Comparison of ENCODE assay signal across 7 cellular contexts in the genomic region with DNA sequence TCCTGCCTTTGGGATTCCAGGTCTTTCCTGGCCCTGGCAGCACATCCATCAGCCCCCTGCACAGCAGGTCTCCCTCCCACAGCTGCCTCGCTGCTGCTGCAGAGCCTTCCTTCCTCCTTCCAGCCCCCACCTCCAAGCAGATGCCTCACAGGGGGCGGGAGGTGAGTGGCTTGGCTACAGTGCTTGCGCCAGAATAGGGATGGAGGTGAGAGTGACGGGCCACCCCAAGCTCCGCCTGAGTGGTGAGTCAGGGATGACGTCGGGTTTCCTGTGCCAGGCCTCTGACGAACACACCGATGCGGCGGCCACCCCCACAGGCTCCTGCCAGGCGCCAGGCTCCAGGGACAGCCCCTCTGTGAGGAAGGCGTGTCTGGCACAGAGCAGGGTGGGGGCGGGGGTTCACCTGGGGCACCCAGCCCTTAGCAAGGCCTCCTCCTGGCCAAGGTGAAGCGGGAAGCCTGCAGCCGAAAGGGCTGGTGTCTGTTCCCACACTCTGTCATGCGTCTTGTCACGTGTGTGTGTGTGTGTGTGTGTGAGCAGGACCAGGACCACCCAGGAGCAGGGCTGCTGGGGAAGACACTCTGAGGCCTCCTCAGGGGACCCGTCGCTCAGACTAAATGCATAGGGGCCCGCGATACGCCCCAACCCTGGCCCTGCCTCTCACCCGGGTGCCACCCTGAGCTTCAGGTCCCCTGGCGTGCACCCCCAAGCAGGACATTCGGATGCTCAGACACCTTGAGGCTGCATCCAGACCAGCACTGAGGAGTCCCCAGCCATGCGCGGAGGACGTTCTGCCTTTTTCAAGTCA. TPM values are rescaled to one million over a fixed set of nuclear protein-coding genes. Genes with fewer than 3 reads are reported as not detected.
DNase-seq lines count a peak whose midpoint lies in the region; ATAC-seq lines count a peak whose summit lies in the region.

No MANE protein-coding gene starts in this region.

- peaks cover 23 to 27% of the 10 kb centered on the region in 2 donors for H3K4me1 ChIP-seq in mucosa of rectum (ENCODE audit: control insufficient read depth in 2 of 2, insufficient read depth in 2 of 2, low read length in 2 of 2)

- POLR2A ChIA-PET in activated CD4-positive, alpha-beta memory T cell treated with anti-CD3 and anti-CD28 coated beads, Interleukin-2, amount 10 ng/mL, durations not matched to agents 7 days and 5 days (lab: Charles Lee), result interaction anchor here (1.5 to 7.5 kb wide), 4 partner anchors 10 to 25 kb away, joined by 4 to 91 read pairs (median 58); no protein-coding TSS in a partner anchor

- no peaks in the 10 kb centered on the region for H3K27me3 Mint-ChIP-seq in activated CD4-positive, alpha-beta memory T cell treated with anti-CD3 and anti-CD28 coated beads, Interleukin-2, amount 10 ng/mL, durations not matched to agents 7 days and 5 days
- no peaks in the 10 kb centered on the region for H3K27me3 Mint-ChIP-seq in stimulated activated naive B cell treated with anti-CD40 and anti-IgM and Interleukin-4, amounts not matched to agents 10 μg/mL and 1 μg/mL and 100 μg/mL, for 72 hours

- no peaks in the 10 kb centered on the region for H3K27me3 ChIP-seq in mucosa of rectum (ENCODE audit: control insufficient read depth in 2 of 2, insufficient read depth in 2 of 2, low read length in 2 of 2)

- H3K4me3 ChIP-seq in mucosa of rectum (ENCODE audit: low read length in 2 of 2), result peak overlapping the region; percentile 26 to 40

- H3K4me3 Mint-ChIP-seq in activated CD4-positive, alpha-beta memory T cell treated with anti-CD3 and anti-CD28 coated beads, Interleukin-2, amount 10 ng/mL, durations not matched to agents 7 days and 5 days, result peak overlapping the region; percentile 36
- H3K4me3 Mint-ChIP-seq in stimulated activated naive B cell treated with anti-CD40 and anti-IgM and Interleukin-4, amounts not matched to agents 10 μg/mL and 1 μg/mL and 100 μg/mL, for 72 hours, result peak overlapping the region; percentile 89 to 98

- peaks cover 68% of the 10 kb centered on the region for H3K4me1 Mint-ChIP-seq in activated CD4-positive, alpha-beta memory T cell treated with anti-CD3 and anti-CD28 coated beads, Interleukin-2, amount 10 ng/mL, durations not matched to agents 7 days and 5 days
- H3K4me1 Mint-ChIP-seq in stimulated activated naive B cell treated with anti-CD40 and anti-IgM and Interleukin-4, amounts not matched to agents 10 μg/mL and 1 μg/mL and 100 μg/mL, for 72 hours, result peaks cover 59 to 91% of the 10 kb centered on the region in 2 donors

- no peaks in the 10 kb centered on the region for H3K36me3 ChIP-seq in mucosa of rectum (ENCODE audit: control insufficient read depth in 2 of 2, insufficient read depth in 2 of 2, low read length in 2 of 2)

- H3K27ac ChIP-seq in mucosa of rectum (ENCODE audit: low read depth in 2 of 2, low read length in 2 of 2), result peak overlapping the region in 1 of 2 donors; percentile 68

- peak; percentile 94 for DNase-seq in NCI-H69 (lab: John Stamatoyannopoulos, UW)
- peak; percentile 95 for DNase-seq in activated CD4-positive, alpha-beta memory T cell treated with anti-CD3 and anti-CD28 coated beads, Interleukin-2, amount 10 ng/mL, durations not matched to agents 7 days and 5 days
- peak; percentile 93 for DNase-seq in effector CD8-positive, alpha-beta T cell (lab: John Stamatoyannopoulos, UW)
- DNase-seq in stimulated activated naive B cell treated with anti-CD40 and anti-IgM and Interleukin-4, amounts not matched to agents 10 μg/mL and 1 μg/mL and 100 μg/mL, for 72 hours, result peak; percentile 94

- no peaks in the 10 kb centered on the region for H3K9me3 Mint-ChIP-seq in activated CD4-positive, alpha-beta memory T cell treated with anti-CD3 and anti-CD28 coated beads, Interleukin-2, amount 10 ng/mL, durations not matched to agents 7 days and 5 days
- no peaks in the 10 kb centered on the region for H3K9me3 Mint-ChIP-seq in stimulated activated naive B cell treated with anti-CD40 and anti-IgM and Interleukin-4, amounts not matched to agents 10 μg/mL and 1 μg/mL and 100 μg/mL, for 72 hours

- no peaks in the 10 kb centered on the region for H3K9me3 ChIP-seq in mucosa of rectum (ENCODE audit: control insufficient read depth in 2 of 2, low read length in 2 of 2)

- H3K36me3 Mint-ChIP-seq in activated CD4-positive, alpha-beta memory T cell treated with anti-CD3 and anti-CD28 coated beads, Interleukin-2, amount 10 ng/mL, durations not matched to agents 7 days and 5 days (ENCODE audit: low read depth), result peaks cover 8% of the 10 kb centered on the region
- H3K36me3 Mint-ChIP-seq in stimulated activated naive B cell treated with anti-CD40 and anti-IgM and Interleukin-4, amounts not matched to agents 10 μg/mL and 1 μg/mL and 100 μg/mL, for 72 hours, result peaks cover 11 to 12% of the 10 kb centered on the region in 2 donors

- ATAC-seq in GM18858 (IDR thresholded peaks at IDR 0.05; ENCODE audit: unreplicated experiment), result peak; percentile 34
- peak; percentile 31 for ATAC-seq in HG03097 (IDR thresholded peaks at IDR 0.05; ENCODE audit: low FRiP score, unreplicated experiment)
- ATAC-seq in stimulated activated naive B cell treated with anti-CD40 and anti-IgM and Interleukin-4, amounts not matched to agents 10 μg/mL and 1 μg/mL and 100 μg/mL, for 72 hours (replicated peaks), result peak; percentile 62 to 63

- peak overlapping the region; percentile 79 for H3K27ac Mint-ChIP-seq in activated CD4-positive, alpha-beta memory T cell treated with anti-CD3 and anti-CD28 coated beads, Interleukin-2, amount 10 ng/mL, durations not matched to agents 7 days and 5 days
- peak overlapping the region; percentile 94 for H3K27ac Mint-ChIP-seq in stimulated activated naive B cell treated with anti-CD40 and anti-IgM and Interleukin-4, amounts not matched to agents 10 μg/mL and 1 μg/mL and 100 μg/mL, for 72 hours

- CTCF ChIA-PET in activated CD4-positive, alpha-beta memory T cell treated with anti-CD3 and anti-CD28 coated beads, Interleukin-2, amount 10 ng/mL, durations not matched to agents 7 days and 5 days (lab: Charles Lee), result interaction anchor here (0.6 to 13.4 kb wide), 8 partner anchors 8 to 126 kb away, joined by 3 to 323 read pairs (median 4); a partner anchor contains a TSS

- H3K9ac ChIP-seq in mucosa of rectum (ENCODE audit: low read depth in 1 of 2, low read length in 2 of 2), result no peak overlapping the region

RNA-seq across cellular contexts. Expression of a gene that starts 3.4 kb away (rescaled TPM):
- total RNA-seq in activated CD4-positive, alpha-beta memory T cell treated with anti-CD3 and anti-CD28 coated beads, Interleukin-2, amount 10 ng/mL, durations not matched to agents 7 days and 5 days, result 10 to 100 TPM; 40.8 to 42.5 TPM

RNA-seq across cellular contexts. Expression of a gene that starts 10.3 kb away (rescaled TPM):
- under 1 TPM; 0.25 to 0.53 TPM for total RNA-seq in activated CD4-positive, alpha-beta memory T cell treated with anti-CD3 and anti-CD28 coated beads, Interleukin-2, amount 10 ng/mL, durations not matched to agents 7 days and 5 days

RNA-seq across cellular contexts. Expression of a gene that starts 32.2 kb away (rescaled TPM):
- under 1 TPM in 1 of 2 experiments, not detected in 1; 0.05 TPM for total RNA-seq in activated CD4-positive, alpha-beta memory T cell treated with anti-CD3 and anti-CD28 coated beads, Interleukin-2, amount 10 ng/mL, durations not matched to agents 7 days and 5 days
